ENCODE assay signal across 1 cellular context in genomic region chr3:129310111-129310601, GRCh38.
TF ChIP-seq lines count a peak whose summit lies in the region.

No MANE protein-coding gene starts in this region.

TF ChIP-seq in GM12878, 131 proteins besides CTCF, POLR2A, EP300 and RAD21 (continued from another document):
- TF ChIP-seq RELB (IDR thresholded peaks at IDR 0.05; ENCODE audit: low read depth) (peak; percentile 93), BACH1 (IDR thresholded peaks at IDR 0.05; ENCODE audit: borderline replicate concordance) (0 out of 2 replicates have a peak, but pooled peaks have one; percentile 18), IKZF2 (IDR thresholded peaks at IDR 0.05) (peak; percentile 80 to 82; a peak in 2 of 4 replicates), ATF7 (IDR thresholded peaks at IDR 0.05; ENCODE audit: low read depth) (peak; percentile 93), SREBF1 (IDR thresholded peaks at IDR 0.05; ENCODE audit: low read length) (no peak), YBX1 (IDR thresholded peaks at IDR 0.05) (no peak), CREM (IDR thresholded peaks at IDR 0.05; ENCODE audit: low read depth) (peak; percentile 81), POU2F2 (IDR thresholded peaks at IDR 0.05; ENCODE audit: borderline replicate concordance, low read depth, low read length) (peak; percentile 33; the same call in 1 of the 3 replicates), IKZF1 (conservative IDR thresholded peaks at IDR 0.05) (peak; percentile 65; the same call in 1 of the 2 replicates), CBFB (IDR thresholded peaks at IDR 0.05; ENCODE audit: low read depth) (peak; percentile 60), NFYA (IDR thresholded peaks at IDR 0.05; ENCODE audit: borderline replicate concordance, low read depth, low read length) (no peak), JUNB (IDR thresholded peaks at IDR 0.05) (peak; percentile 54), ZBED1 (IDR thresholded peaks at IDR 0.05; ENCODE audit: borderline replicate concordance) (peak; percentile 54; the same call in 1 of the 2 replicates), TCF12 (IDR thresholded peaks at IDR 0.05; ENCODE audit: low read depth, low read length) (peak; percentile 57), E2F4 (IDR thresholded peaks at IDR 0.05; ENCODE audit: low read depth, low read length) (no peak), SMARCA5 (IDR thresholded peaks at IDR 0.05) (0 out of 2 replicates have a peak, but pooled peaks have one; percentile 19), MTA2 (IDR thresholded peaks at IDR 0.05; ENCODE audit: low read depth) (peak; percentile 75; the same call in 1 of the 2 replicates), USF2 (IDR thresholded peaks at IDR 0.05; ENCODE audit: borderline replicate concordance, low read depth, low read length) (peak; percentile 13; the same call in 1 of the 2 replicates), SPI1 (IDR thresholded peaks at IDR 0.05; ENCODE audit: borderline replicate concordance, insufficient read depth, low read depth, low read length) (0 out of 2 replicates have a peak, but pooled peaks have one; percentile 19), LARP7 (IDR thresholded peaks at IDR 0.05) (no peak), SP1 (IDR thresholded peaks at IDR 0.05; ENCODE audit: low read depth, low read length) (peak; percentile 21), RAD51 (IDR thresholded peaks at IDR 0.05) (peak; percentile 76)
- TF ChIP-seq, protein P1, sequence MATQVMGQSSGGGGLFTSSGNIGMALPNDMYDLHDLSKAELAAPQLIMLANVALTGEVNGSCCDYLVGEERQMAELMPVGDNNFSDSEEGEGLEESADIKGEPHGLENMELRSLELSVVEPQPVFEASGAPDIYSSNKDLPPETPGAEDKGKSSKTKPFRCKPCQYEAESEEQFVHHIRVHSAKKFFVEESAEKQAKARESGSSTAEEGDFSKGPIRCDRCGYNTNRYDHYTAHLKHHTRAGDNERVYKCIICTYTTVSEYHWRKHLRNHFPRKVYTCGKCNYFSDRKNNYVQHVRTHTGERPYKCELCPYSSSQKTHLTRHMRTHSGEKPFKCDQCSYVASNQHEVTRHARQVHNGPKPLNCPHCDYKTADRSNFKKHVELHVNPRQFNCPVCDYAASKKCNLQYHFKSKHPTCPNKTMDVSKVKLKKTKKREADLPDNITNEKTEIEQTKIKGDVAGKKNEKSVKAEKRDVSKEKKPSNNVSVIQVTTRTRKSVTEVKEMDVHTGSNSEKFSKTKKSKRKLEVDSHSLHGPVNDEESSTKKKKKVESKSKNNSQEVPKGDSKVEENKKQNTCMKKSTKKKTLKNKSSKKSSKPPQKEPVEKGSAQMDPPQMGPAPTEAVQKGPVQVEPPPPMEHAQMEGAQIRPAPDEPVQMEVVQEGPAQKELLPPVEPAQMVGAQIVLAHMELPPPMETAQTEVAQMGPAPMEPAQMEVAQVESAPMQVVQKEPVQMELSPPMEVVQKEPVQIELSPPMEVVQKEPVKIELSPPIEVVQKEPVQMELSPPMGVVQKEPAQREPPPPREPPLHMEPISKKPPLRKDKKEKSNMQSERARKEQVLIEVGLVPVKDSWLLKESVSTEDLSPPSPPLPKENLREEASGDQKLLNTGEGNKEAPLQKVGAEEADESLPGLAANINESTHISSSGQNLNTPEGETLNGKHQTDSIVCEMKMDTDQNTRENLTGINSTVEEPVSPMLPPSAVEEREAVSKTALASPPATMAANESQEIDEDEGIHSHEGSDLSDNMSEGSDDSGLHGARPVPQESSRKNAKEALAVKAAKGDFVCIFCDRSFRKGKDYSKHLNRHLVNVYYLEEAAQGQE (IDR thresholded peaks at IDR 0.05; ENCODE audit: low read depth, low read length): no peak
- TF ChIP-seq, protein P2, sequence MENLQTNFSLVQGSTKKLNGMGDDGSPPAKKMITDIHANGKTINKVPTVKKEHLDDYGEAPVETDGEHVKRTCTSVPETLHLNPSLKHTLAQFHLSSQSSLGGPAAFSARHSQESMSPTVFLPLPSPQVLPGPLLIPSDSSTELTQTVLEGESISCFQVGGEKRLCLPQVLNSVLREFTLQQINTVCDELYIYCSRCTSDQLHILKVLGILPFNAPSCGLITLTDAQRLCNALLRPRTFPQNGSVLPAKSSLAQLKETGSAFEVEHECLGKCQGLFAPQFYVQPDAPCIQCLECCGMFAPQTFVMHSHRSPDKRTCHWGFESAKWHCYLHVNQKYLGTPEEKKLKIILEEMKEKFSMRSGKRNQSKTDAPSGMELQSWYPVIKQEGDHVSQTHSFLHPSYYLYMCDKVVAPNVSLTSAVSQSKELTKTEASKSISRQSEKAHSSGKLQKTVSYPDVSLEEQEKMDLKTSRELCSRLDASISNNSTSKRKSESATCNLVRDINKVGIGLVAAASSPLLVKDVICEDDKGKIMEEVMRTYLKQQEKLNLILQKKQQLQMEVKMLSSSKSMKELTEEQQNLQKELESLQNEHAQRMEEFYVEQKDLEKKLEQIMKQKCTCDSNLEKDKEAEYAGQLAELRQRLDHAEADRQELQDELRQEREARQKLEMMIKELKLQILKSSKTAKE (IDR thresholded peaks at IDR 0.05; ENCODE audit: low read depth, poor library complexity, severe bottlenecking): peak; percentile 82
